ENCODE assay signal across 31 cellular contexts in the genomic region with DNA sequence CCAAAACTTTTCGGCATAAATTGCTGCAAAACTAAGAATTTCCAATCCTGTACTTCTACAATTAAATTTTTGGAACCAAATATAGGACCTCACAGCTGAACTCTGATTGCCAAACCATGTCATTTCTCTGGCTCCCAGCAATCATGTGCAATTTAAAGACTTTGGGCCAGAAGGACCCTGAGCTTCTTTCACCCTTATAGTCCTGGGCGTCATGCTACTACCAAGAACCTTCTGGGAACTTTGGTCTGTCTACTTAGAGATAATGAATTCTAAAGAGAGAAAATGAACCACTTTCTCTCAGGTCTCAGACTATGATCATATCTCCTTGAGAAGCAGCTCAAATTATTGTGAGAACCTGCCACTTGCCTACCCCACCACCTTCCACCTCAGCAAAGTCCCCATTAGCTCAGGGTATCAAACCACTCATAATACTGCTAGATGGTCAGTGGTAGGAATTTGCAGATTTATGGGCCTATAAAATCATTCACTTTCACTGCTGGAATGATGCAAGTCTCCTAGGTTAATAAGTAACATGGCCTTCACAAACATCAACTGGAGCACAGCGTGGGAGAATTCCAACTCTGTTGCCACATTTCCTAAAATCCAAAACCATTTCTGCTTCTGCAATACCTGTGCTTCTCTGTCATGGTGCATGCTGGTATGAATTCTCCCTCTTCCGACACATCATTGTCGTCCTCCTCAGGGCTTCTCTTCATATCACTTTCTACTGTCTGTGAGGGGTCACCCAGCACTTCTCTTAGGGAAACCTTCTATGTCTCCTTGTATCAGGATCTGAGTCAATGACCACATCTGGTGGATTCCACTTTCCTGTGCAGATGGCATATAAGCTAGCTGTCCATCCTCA. TPM values are rescaled to one million over a fixed set of nuclear protein-coding genes. Genes with fewer than 3 reads are reported as not detected.
DNase-seq lines count a peak whose midpoint lies in the region; ATAC-seq, FAIRE-seq and TF ChIP-seq lines count a peak whose summit lies in the region.
"Had no signal": no experiment of that assay in that cellular context is flagged by ENCODE, and none has a peak within 500 bp of the region (broad histone marks: within the 10 kb centered on the region; RNA-seq: fewer than 3 reads in every experiment).

No MANE protein-coding gene starts in this region.

- H3K36me3 ChIP-seq in kidney epithelial cell (ENCODE audit: control insufficient read depth, insufficient read depth, low read length) (no peaks in the 10 kb centered on the region), mucosa of descending colon (ENCODE audit: low read depth) (no peaks in the 10 kb centered on the region), testis (ENCODE audit: low read depth, missing control alignments) (no peaks in the 10 kb centered on the region)
- H3K36me3 ChIP-seq: vagina had no signal

- H3K9me3 ChIP-seq in mucosa of descending colon (no peaks in the 10 kb centered on the region), testis (no peaks in the 10 kb centered on the region)
- H3K9me3 ChIP-seq: psoas muscle, vagina had no signal

- peak; percentile 83 for FAIRE-seq in RCC 7860 (lab: Jason Lieb, UNC)
- FAIRE-seq: A204.1, endothelial cell of umbilical vein had no signal

- in situ Hi-C loops in ACHN (cut with HindIII; ENCODE audit: low pct_ligation_motif_present, low pct_unique_long_range_greater_than_20kb, low sequenced_read_pairs), result no loop called here

- no peak for TF ChIP-seq POLR2A in testis (IDR thresholded peaks at IDR 0.05)

- H3K27me3 ChIP-seq in kidney epithelial cell (ENCODE audit: control insufficient read depth, insufficient read depth, low read length), result no peaks in the 10 kb centered on the region
- no peaks in the 10 kb centered on the region for H3K27me3 ChIP-seq in testis
- H3K27me3 ChIP-seq: vagina had no signal

- WGBS in testis, 2 donors, result 95 to 96% methylated on average over 5 of the region's 5 CpGs

- no peak overlapping the region for H3K27ac ChIP-seq in testis
- H3K27ac ChIP-seq: psoas muscle, SK-N-MC, vagina had no signal

- TF ChIP-seq CTCF in kidney epithelial cell (IDR thresholded peaks at IDR 0.05; ENCODE audit: insufficient read depth, low read length, poor library complexity, severe bottlenecking), result no peak
- TF ChIP-seq CTCF in mucosa of descending colon (IDR thresholded peaks at IDR 0.05), result no peak
- TF ChIP-seq CTCF in testis (IDR thresholded peaks at IDR 0.05), result no peak

- ATAC-seq in mucosa of descending colon, result peak; percentile 97
- no peak for ATAC-seq in GM18867 (IDR thresholded peaks at IDR 0.05; ENCODE audit: unreplicated experiment)
- ATAC-seq: psoas muscle; stimulated activated naive CD8-positive, alpha-beta T cell treated with anti-CD3 and anti-CD28 coated beads, Interleukin-15, Interleukin-2, amounts not matched to agents 100 U/mL and 50 U/mL, for 24 hours had no signal

- peaks cover 5% of the 10 kb centered on the region for H3K4me1 ChIP-seq in mucosa of descending colon (ENCODE audit: low read depth)
- H3K4me1 ChIP-seq in testis, result no peaks in the 10 kb centered on the region
- H3K4me1 ChIP-seq: psoas muscle, vagina had no signal

- intact Hi-C loops in mucosa of descending colon (cut with DNase I, micrococcal nuclease) (no loop called here), testis (cut with DNase I; ENCODE audit: low total_unique reads) (no loop called here)

- no peak overlapping the region for H3K4me3 ChIP-seq in kidney epithelial cell (ENCODE audit: low read depth, low read length)
- H3K4me3 ChIP-seq in mucosa of descending colon, result no peak overlapping the region
- H3K4me3 ChIP-seq in testis, result no peak overlapping the region
- H3K4me3 ChIP-seq: psoas muscle, SK-N-MC, vagina had no signal

- DNase-seq in ACHN, result peak; percentile 90
- DNase-seq in RCC 7860 (ENCODE audit: low spot score), result peak; percentile 63
- DNase-seq in kidney epithelial cell (ENCODE audit: low read depth), result peak; percentile 82
- peak in 1 of 3 donors; percentile 34 for DNase-seq in mucosa of descending colon
- no peak for DNase-seq in activated CD4-positive, alpha-beta T cell treated with anti-CD3 and anti-CD28 coated beads for 4 hours
- no peak for DNase-seq in DMS 273 (lab: John Stamatoyannopoulos, UW; ENCODE audit: unreplicated experiment)
- no peak for DNase-seq in testis
- DNase-seq: activated CD4-positive, alpha-beta T cell treated with anti-CD3 and anti-CD28 coated beads for 48 hours; activated effector memory CD4-positive, alpha-beta T cell treated with anti-CD3 and anti-CD28 coated beads, Interleukin-2, amount 50 U/mL, for 16 hours; activated T-cell treated with anti-CD3 and anti-CD28 coated beads, Interleukin-2, amount 50 U/mL, for 1 hour; central memory CD4-positive, alpha-beta T cell; dermis blood vessel endothelial cell; DMS79 treated with DMSO at 0.1 percent for 48 hours; H9; KG1; naive B cell; NCI-H1436; NCI-H2081 treated with DMSO at 0.1 percent for 48 hours; NCI-H446 treated with DMSO at 0.1 percent for 48 hours; psoas muscle; stimulated activated naive CD8-positive, alpha-beta T cell treated with anti-CD3 and anti-CD28 coated beads, Interleukin-15, Interleukin-2, amounts not matched to agents 100 U/mL and 50 U/mL, for 24 hours; T-helper 2 cell had no signal

RNA-seq across cellular contexts. Expression of a gene that starts 6.6 kb away (rescaled TPM):
- total RNA-seq in kidney epithelial cell, result 8.5 and 14.1 TPM in 2 replicates
- total RNA-seq in mucosa of descending colon, result 10 to 100 TPM in 2 of 3 donors, 1 to 10 TPM in 1; 6.4 to 15.4 (median 10.1) TPM
- total RNA-seq in testis, result 10 to 100 TPM; 23.8 to 46.6 TPM
- polyA plus RNA-seq in testis (ENCODE audit: insufficient read depth, low read depth, low replicate concordance), result 29.5 TPM

RNA-seq across cellular contexts. Expression of a gene that starts 15.8 kb away (rescaled TPM):
- not detected in 2 replicates for total RNA-seq in kidney epithelial cell
- total RNA-seq in mucosa of descending colon, result not detected
- total RNA-seq in testis, result 1 to 10 TPM in 1 of 2 donors, under 1 TPM in 1; 0.87 to 3.5 TPM
- polyA plus RNA-seq in testis (ENCODE audit: insufficient read depth, low read depth, low replicate concordance), result 1.4 TPM
- total RNA-seq: activated CD8-positive, alpha-beta memory T cell treated with anti-CD3 and anti-CD28 coated beads for 36 hours; dermis blood vessel endothelial cell; endothelial cell of umbilical vein; glomerular endothelial cell; H9; psoas muscle; skeletal muscle tissue; vagina had no signal
- polyA plus RNA-seq: BJ, endothelial cell of umbilical vein, psoas muscle had no signal

RNA-seq across cellular contexts. Expression of a gene that starts 47.4 kb away (rescaled TPM):
- total RNA-seq in kidney epithelial cell (74.2 and 76.5 TPM in 2 replicates), mucosa of descending colon (10 to 100 TPM; 34.4 to 42.0 (median 41.2) TPM), testis (10 to 100 TPM; 44.3 to 47.3 TPM)
- polyA plus RNA-seq in testis (ENCODE audit: insufficient read depth, low read depth, low replicate concordance), result 36.3 TPM

Comparison
In these comparisons a context has a peak if more than half of its experiments do, and no peak if none do; other contexts are left out.
1. DNase-seq: peak in ACHN (single experiment), RCC 7860 (single experiment) and kidney epithelial cell (single experiment); none in activated CD4-positive, alpha-beta T cell treated with anti-CD3 and anti-CD28 coated beads for 4 hours (0 of 2), DMS 273 (single experiment) and testis (single experiment).